In the genomic region with DNA sequence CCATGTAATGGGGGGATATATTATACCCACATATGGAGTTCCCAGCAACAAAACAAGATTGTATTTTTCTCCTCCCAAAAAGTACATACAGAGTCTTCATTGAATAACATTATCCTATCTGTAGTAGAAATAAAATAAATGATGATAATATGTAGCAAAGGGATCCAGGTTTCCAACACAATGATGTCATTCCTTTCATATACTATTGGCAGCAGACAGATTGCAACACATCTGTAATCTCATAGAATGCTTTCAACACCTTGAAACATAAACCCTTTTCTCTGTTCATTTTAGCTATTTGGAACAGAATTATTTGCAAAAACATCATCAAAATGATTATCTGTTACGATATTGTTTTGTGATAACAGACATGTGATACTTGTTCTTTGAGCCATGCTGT, we compare ENCODE assay signal across 19 cellular contexts.
DNase-seq lines count a peak whose midpoint lies in the region; FAIRE-seq and TF ChIP-seq lines count a peak whose summit lies in the region.
"Had no signal": no experiment of that assay in that cellular context is flagged by ENCODE, and none has a peak within 500 bp of the region (broad histone marks: within the 10 kb centered on the region; RNA-seq: fewer than 3 reads in every experiment).

No MANE protein-coding gene starts in this region.

- H3K27ac ChIP-seq in parathyroid adenoma (no peak overlapping the region), kidney (ENCODE audit: low read depth in 2 of 2, low read length in 2 of 2) (no peak overlapping the region)
- H3K27ac ChIP-seq: 22Rv1, C4-2B had no signal

- intact Hi-C loops in kidney (cut with DNase I): no loop called here

- DNase-seq in DMS 273 (lab: John Stamatoyannopoulos, UW; ENCODE audit: unreplicated experiment) (peak; percentile 35), DMS 273 treated with DMSO at 0.1 percent for 48 hours (lab: John Stamatoyannopoulos, UW) (no peak), NCI-H1694 treated with DMSO at 0.1 percent for 48 hours (lab: John Stamatoyannopoulos, UW) (peak; percentile 65), epithelial cell of esophagus (ENCODE audit: low read depth) (peak; percentile 64), T-helper 9 cell (no peak), SKM-1 treated with dmso at 0.1 percent for 144 hours (lab: John Stamatoyannopoulos, UW; ENCODE audit: unreplicated experiment) (no peak), kidney (no peak)
- DNase-seq: AML-193, H9, KBM-7, NCI-H1105 treated with DMSO at 0.1 percent for 48 hours, NCI-H187, NCI-H526, PC-3, RPMI8226 had no signal

- H3K9me3 ChIP-seq in parathyroid adenoma (ENCODE audit: control insufficient read depth, low read length): no peaks in the 10 kb centered on the region
- H3K9me3 ChIP-seq in kidney (ENCODE audit: control insufficient read depth in 1 of 2, low read length in 2 of 2): no peaks in the 10 kb centered on the region

- H3K36me3 ChIP-seq in parathyroid adenoma (ENCODE audit: control insufficient read depth, insufficient read depth, low read length): no peaks in the 10 kb centered on the region
- no peaks in the 10 kb centered on the region for H3K36me3 ChIP-seq in kidney (ENCODE audit: control insufficient read depth in 1 of 2, insufficient read depth in 2 of 2, low read length in 2 of 2)

- H3K4me2 ChIP-seq in parathyroid adenoma (ENCODE audit: low read length): no peak overlapping the region

- no peaks in the 10 kb centered on the region for H3K27me3 ChIP-seq in parathyroid adenoma (ENCODE audit: control insufficient read depth, insufficient read depth, low read length)

- H3K79me2 ChIP-seq in parathyroid adenoma: no peaks in the 10 kb centered on the region

- peak overlapping the region; percentile 9 for H2AFZ ChIP-seq in parathyroid adenoma

- H3K4me1 ChIP-seq in parathyroid adenoma (peaks cover 35% of the 10 kb centered on the region), kidney (ENCODE audit: control insufficient read depth in 1 of 2, insufficient read depth in 1 of 2, low read depth in 1 of 2, low read length in 2 of 2) (no peaks in the 10 kb centered on the region)

- TF ChIP-seq CTCF in epithelial cell of esophagus (IDR thresholded peaks at IDR 0.05; ENCODE audit: insufficient read depth, low read depth, low read length, missing control alignments) (no peak), parathyroid adenoma (IDR thresholded peaks at IDR 0.05) (no peak), kidney (IDR thresholded peaks at IDR 0.05; ENCODE audit: borderline replicate concordance, extremely low read depth, insufficient read depth) (no peak)

- H3K4me3 ChIP-seq in epithelial cell of esophagus (ENCODE audit: low read length) (no peak overlapping the region), parathyroid adenoma (ENCODE audit: low read depth, low read length) (no peak overlapping the region), kidney (ENCODE audit: low read length in 2 of 2) (no peak overlapping the region)

- FAIRE-seq in kidney (lab: Jason Lieb, UNC): no peak
- FAIRE-seq: G401.6 had no signal

- H3K9ac ChIP-seq in parathyroid adenoma: no peak overlapping the region
- no peak overlapping the region for H3K9ac ChIP-seq in kidney (ENCODE audit: low read length in 2 of 2)

Comparison
In these comparisons a context has a peak if more than half of its experiments do, and no peak if none do; other contexts are left out.
1. DNase-seq: peak in DMS 273 (single experiment), NCI-H1694 treated with DMSO at 0.1 percent for 48 hours (single experiment) and epithelial cell of esophagus (single experiment); none in DMS 273 treated with DMSO at 0.1 percent for 48 hours (single experiment), T-helper 9 cell (single experiment), SKM-1 treated with dmso at 0.1 percent for 144 hours (single experiment) and kidney (single experiment).